In the genomic region with DNA sequence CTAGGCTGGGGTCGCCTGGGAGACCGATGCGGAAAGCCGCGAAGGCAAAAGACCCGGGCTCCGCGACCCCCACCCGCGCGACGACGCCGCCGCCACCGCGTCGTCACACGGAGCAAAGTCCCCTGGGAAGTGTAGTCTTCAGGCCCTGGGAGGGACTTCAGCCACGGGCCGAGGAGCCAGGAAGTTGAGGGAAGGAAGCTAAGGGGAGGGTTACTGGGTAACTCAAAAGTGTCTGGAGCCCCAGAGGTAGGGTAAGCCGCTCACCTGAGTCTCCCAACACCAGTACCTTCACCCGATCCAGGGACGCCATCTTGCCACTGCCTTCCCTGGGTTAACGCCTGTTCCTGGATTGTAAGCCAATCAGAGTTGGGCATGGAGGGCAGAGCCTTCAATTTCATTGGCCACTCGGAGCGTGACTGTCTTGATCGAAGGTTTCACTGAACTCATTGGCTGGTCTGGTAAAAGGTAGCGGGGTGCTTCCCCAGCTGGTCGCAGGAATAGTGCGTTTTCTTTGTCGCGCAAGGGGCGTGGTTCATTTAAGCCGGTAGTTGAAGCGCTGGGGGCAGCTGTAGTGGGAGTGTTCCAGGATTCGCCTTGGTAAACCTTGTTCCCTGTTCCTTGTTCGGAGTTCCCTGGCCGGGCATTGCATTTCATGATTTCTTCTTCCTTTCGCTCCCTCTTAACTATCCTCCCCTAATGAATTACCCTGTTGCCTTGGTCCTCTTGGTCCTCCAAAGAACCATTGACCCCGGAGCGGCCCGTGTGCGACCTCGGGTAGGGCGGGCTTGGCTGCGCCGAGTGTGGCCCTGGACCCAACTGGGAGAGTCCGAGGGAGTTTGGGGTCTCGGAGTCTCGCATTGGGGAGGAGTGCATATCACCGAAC, we compare ENCODE assay signal across 8 cellular contexts. TPM values are rescaled to one million over a fixed set of nuclear protein-coding genes. Genes with fewer than 3 reads are reported as not detected.
A peak's percentile ranks its signal among the peaks of the same experiment; 100 is the strongest.
DNase-seq lines count a peak whose midpoint lies in the region; ATAC-seq and TF ChIP-seq lines count a peak whose summit lies in the region.

TSS of gene GTF2E1 (plus strand) at position 547 of the 883 bp plus-strand sequence. CDS start 7,809 bp downstream, outside the sequence.
TSS of gene RABL3 (minus strand) at position 319 of the 883 bp plus-strand sequence. CDS start at position 310, 9 bp downstream.

- H3K9me3 ChIP-seq in OCI-LY3 (ENCODE audit: insufficient read depth, low read length) = no peaks in the 10 kb centered on the region

- no peaks in the 10 kb centered on the region for H4K20me1 ChIP-seq in OCI-LY3 (ENCODE audit: insufficient read depth, low read length)

- peak; percentile 98 for ATAC-seq in GM21515 (IDR thresholded peaks at IDR 0.05; ENCODE audit: unreplicated experiment)

- peaks cover 56% of the 10 kb centered on the region for H3K79me2 ChIP-seq in OCI-LY3 (ENCODE audit: low read length)

- DNase-seq in D341Med (ENCODE audit: low spot score) = peak; percentile 94
- DNase-seq in HuH-7 (ENCODE audit: low spot score) = peak; percentile 99
- DNase-seq in activated CD8-positive, alpha-beta memory T cell treated with anti-CD3 and anti-CD28 coated beads, Interleukin-2, amount 50 U/mL, for 48 hours = peak; percentile 95
- peak; percentile 95 for DNase-seq in endothelial cell (ENCODE audit: low spot score)
- peak; percentile 87 to 95 for DNase-seq in mesothelial cell of epicardium (ENCODE audit: low spot score in 2 of 2, unreplicated experiment in 2 of 2)
- DNase-seq in stimulated activated CD8-positive, alpha-beta memory T cell treated with anti-CD3 and anti-CD28 coated beads, Interleukin-15, amount 100 ng/mL, for 48 hours (ENCODE audit: low read depth in 2 of 2) = peak; percentile 90

- H3K4me1 Mint-ChIP-seq in endothelial cell (ENCODE audit: unreplicated experiment) (peaks cover 35% of the 10 kb centered on the region), mesothelial cell of epicardium (peaks cover 25% of the 10 kb centered on the region)

- H3K36me3 Mint-ChIP-seq in endothelial cell (ENCODE audit: low read depth, unreplicated experiment) (peaks cover 13% of the 10 kb centered on the region), mesothelial cell of epicardium (peaks cover 15% of the 10 kb centered on the region)

- H3K27ac Mint-ChIP-seq in endothelial cell (ENCODE audit: unreplicated experiment) = peak within 1 kb of the TSS; percentile 93
- peak within 1 kb of the TSS; percentile 84 for H3K27ac Mint-ChIP-seq in mesothelial cell of epicardium

- peak within 1 kb of the TSS; percentile 88 for H3K9ac ChIP-seq in OCI-LY3 (ENCODE audit: low read length)

- H3K4me3 Mint-ChIP-seq in endothelial cell (ENCODE audit: unreplicated experiment) (peak within 1 kb of the TSS; percentile 92), mesothelial cell of epicardium (peak within 1 kb of the TSS; percentile 91)

- H3K9me3 Mint-ChIP-seq in endothelial cell (ENCODE audit: unreplicated experiment) = no peaks in the 10 kb centered on the region
- peaks cover under 1% of the 10 kb centered on the region for H3K9me3 Mint-ChIP-seq in mesothelial cell of epicardium

- no peak for TF ChIP-seq CTCF in OCI-LY3 (IDR thresholded peaks at IDR 0.05; ENCODE audit: low read depth, low read length)
- no peak for TF ChIP-seq CTCF in endothelial cell (IDR thresholded peaks at IDR 0.05; ENCODE audit: unreplicated experiment)
- TF ChIP-seq CTCF in mesothelial cell of epicardium (IDR thresholded peaks at IDR 0.05; ENCODE audit: unreplicated experiment) = no peak

- H3K27ac ChIP-seq in OCI-LY3 (ENCODE audit: low read length) = peak within 1 kb of the TSS; percentile 90

- H3K4me2 ChIP-seq in OCI-LY3 (ENCODE audit: low read length) = peak within 1 kb of the TSS; percentile 99

- no peaks in the 10 kb centered on the region for H3K27me3 ChIP-seq in OCI-LY3 (ENCODE audit: low read depth, low read length)

- peaks cover 12% of the 10 kb centered on the region for H3K36me3 ChIP-seq in OCI-LY3 (replicated peaks; ENCODE audit: low read depth, low read length)

- peak within 1 kb of the TSS; percentile 97 for H2AFZ ChIP-seq in OCI-LY3 (ENCODE audit: low read depth, low read length)

- H3K4me3 ChIP-seq in OCI-LY3 (ENCODE audit: low read length) = peak within 1 kb of the TSS; percentile 95

- H3K4me1 ChIP-seq in OCI-LY3 (ENCODE audit: low read length) = peaks cover 15% of the 10 kb centered on the region

- H3K27me3 Mint-ChIP-seq in endothelial cell (ENCODE audit: unreplicated experiment) (peaks cover 7% of the 10 kb centered on the region), mesothelial cell of epicardium (ENCODE audit: low read depth) (no peaks in the 10 kb centered on the region)

RNA-seq across cellular contexts. Expression of gene GTF2E1, which starts in this region (rescaled TPM):
- total RNA-seq in endothelial cell (ENCODE audit: unreplicated experiment) (59.0 TPM), mesothelial cell of epicardium (17.9 to 19.7 TPM (median 18.0 TPM) in 3 replicates)

RNA-seq across cellular contexts. Expression of gene RABL3, which starts in this region (rescaled TPM):
- total RNA-seq in endothelial cell (ENCODE audit: unreplicated experiment) (15.1 TPM), mesothelial cell of epicardium (17.3 to 19.5 TPM (median 19.1 TPM) in 3 replicates)

Comparison
In these comparisons a context has a peak if more than half of its experiments do, and no peak if none do; other contexts are left out.
1. Peak in every context shown above with its lines: DNase-seq, ATAC-seq, H3K4me3 ChIP-seq and H3K27ac ChIP-seq.